26 cellular contexts compared by ENCODE assay signal in the genomic region with DNA sequence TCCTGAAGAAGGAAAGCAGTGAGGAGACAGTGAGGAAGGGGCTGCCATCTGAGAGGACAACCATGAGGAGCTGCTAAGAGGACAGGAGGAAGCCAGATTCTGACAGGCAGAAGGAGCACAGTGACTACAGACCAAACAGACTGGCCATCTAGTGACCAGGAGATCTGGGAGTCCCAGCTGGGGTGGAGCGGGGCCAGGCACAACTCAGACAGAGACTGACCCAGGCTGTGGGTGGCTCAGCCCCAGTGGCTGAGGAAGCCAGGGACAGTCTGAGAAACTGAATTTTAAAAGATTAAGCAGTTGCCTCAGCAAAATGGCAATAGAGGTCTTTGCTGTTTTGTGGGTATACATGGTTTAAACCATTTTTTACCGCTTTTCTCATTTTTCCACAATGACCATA. TPM values are rescaled to one million over a fixed set of nuclear protein-coding genes. Genes with fewer than 3 reads are reported as not detected.
A peak's percentile ranks its signal among the peaks of the same experiment; 100 is the strongest.
DNase-seq lines count a peak whose midpoint lies in the region; ATAC-seq and TF ChIP-seq lines count a peak whose summit lies in the region.
"Had no signal": no experiment of that assay in that cellular context is flagged by ENCODE, and none has a peak within 500 bp of the region (broad histone marks: within the 10 kb centered on the region; RNA-seq: fewer than 3 reads in every experiment).

No MANE protein-coding gene starts in this region.

- TF ChIP-seq CTCF in left ventricle myocardium inferior (IDR thresholded peaks at IDR 0.05; ENCODE audit: borderline replicate concordance) (no peak), progenitor cell of endocrine pancreas (IDR thresholded peaks at IDR 0.05; ENCODE audit: unreplicated experiment) (no peak)

- intact Hi-C loops in left cardiac atrium (cut with DNase I) (no loop called here), left ventricle myocardium inferior (cut with micrococcal nuclease) (no loop called here), posterior vena cava (cut with DNase I) (no loop called here)

- no peaks in the 10 kb centered on the region for H3K4me1 Mint-ChIP-seq in progenitor cell of endocrine pancreas (ENCODE audit: low read depth)
- peaks cover 0 to 1% of the 10 kb centered on the region in 2 donors for H3K4me1 Mint-ChIP-seq in effector memory CD8-positive, alpha-beta T cell (ENCODE audit: low read depth in 2 of 2)
- H3K4me1 Mint-ChIP-seq: CD4-positive, alpha-beta memory T cell; CD4-positive, CD25-positive, alpha-beta regulatory T cell; CD8-positive, alpha-beta memory T cell had no signal

- H3K36me3 ChIP-seq in left ventricle myocardium inferior, result no peaks in the 10 kb centered on the region
- H3K36me3 ChIP-seq: BE2C, BLaER1 had no signal

- no peaks in the 10 kb centered on the region for H3K4me1 ChIP-seq in left ventricle myocardium inferior
- H3K4me1 ChIP-seq: BE2C, BLaER1 had no signal

- peaks cover 6% of the 10 kb centered on the region for H3K27me3 Mint-ChIP-seq in progenitor cell of endocrine pancreas
- peaks cover 22 to 45% of the 10 kb centered on the region in 2 donors for H3K27me3 Mint-ChIP-seq in effector memory CD8-positive, alpha-beta T cell

- no peak overlapping the region for H3K4me3 ChIP-seq in left ventricle myocardium inferior
- H3K4me3 ChIP-seq: BLaER1, GM12878 had no signal

- H3K27ac ChIP-seq in left ventricle myocardium inferior (replicated peaks), result no peak overlapping the region
- H3K27ac ChIP-seq: BLaER1 had no signal

- H3K36me3 Mint-ChIP-seq in progenitor cell of endocrine pancreas (ENCODE audit: insufficient read depth), result no peaks in the 10 kb centered on the region
- no peaks in the 10 kb centered on the region for H3K36me3 Mint-ChIP-seq in effector memory CD8-positive, alpha-beta T cell (ENCODE audit: insufficient read depth)
- H3K36me3 Mint-ChIP-seq: CD4-positive, alpha-beta memory T cell; CD4-positive, CD25-positive, alpha-beta regulatory T cell; CD8-positive, alpha-beta memory T cell had no signal

- peak in 1 of 2 donors; percentile 84 for ATAC-seq in left cardiac atrium
- no peak for ATAC-seq in effector memory CD8-positive, alpha-beta T cell (replicated peaks)
- ATAC-seq: GM12878 had no signal

- no peaks in the 10 kb centered on the region for H3K9me3 ChIP-seq in left ventricle myocardium inferior (replicated peaks)
- H3K9me3 ChIP-seq: BE2C, BLaER1 had no signal

- H3K4me3 Mint-ChIP-seq in progenitor cell of endocrine pancreas (ENCODE audit: low read depth), result no peak overlapping the region
- no peak overlapping the region for H3K4me3 Mint-ChIP-seq in effector memory CD8-positive, alpha-beta T cell
- H3K4me3 Mint-ChIP-seq: CD14-positive monocyte; CD4-positive, alpha-beta memory T cell; CD4-positive, CD25-positive, alpha-beta regulatory T cell; CD8-positive, alpha-beta memory T cell had no signal

- DNase-seq in left cardiac atrium (peak; percentile 28), left ventricle myocardium inferior (no peak), posterior vena cava (ENCODE audit: low spot score) (peak; percentile 41), progenitor cell of endocrine pancreas (ENCODE audit: low spot score, unreplicated experiment) (no peak)
- no peak for DNase-seq in effector memory CD8-positive, alpha-beta T cell
- DNase-seq: 8988T; ACHN; BE2C; C1 segment of cervical spinal cord; CD4-positive, alpha-beta memory T cell; CD4-positive, CD25-positive, alpha-beta regulatory T cell; CD8-positive, alpha-beta memory T cell; COR-L47; DMS 273 treated with DMSO at 0.1 percent for 48 hours; DMS153; DMS53; DMS79; DND-41; EL; GDM1 had no signal

- no peaks in the 10 kb centered on the region for H3K9me3 Mint-ChIP-seq in progenitor cell of endocrine pancreas (ENCODE audit: low read depth)
- no peaks in the 10 kb centered on the region for H3K9me3 Mint-ChIP-seq in effector memory CD8-positive, alpha-beta T cell
- H3K9me3 Mint-ChIP-seq: CD4-positive, alpha-beta memory T cell; CD8-positive, alpha-beta memory T cell had no signal

- H3K27ac Mint-ChIP-seq in progenitor cell of endocrine pancreas, result peak overlapping the region; percentile 1
- no peak overlapping the region for H3K27ac Mint-ChIP-seq in effector memory CD8-positive, alpha-beta T cell
- H3K27ac Mint-ChIP-seq: CD4-positive, alpha-beta memory T cell; CD8-positive, alpha-beta memory T cell had no signal

- H3K27me3 ChIP-seq in left ventricle myocardium inferior (ENCODE audit: low read depth), result no peaks in the 10 kb centered on the region
- H3K27me3 ChIP-seq: BE2C, BLaER1 had no signal

RNA-seq across cellular contexts. Expression of a gene that starts 28.9 kb away (rescaled TPM):
- not detected for total RNA-seq in left cardiac atrium
- not detected for total RNA-seq in left ventricle myocardium inferior
- not detected for total RNA-seq in posterior vena cava
- not detected in 2 replicates for total RNA-seq in progenitor cell of endocrine pancreas
- total RNA-seq: A673; CD4-positive, alpha-beta memory T cell; CD4-positive, CD25-positive, alpha-beta regulatory T cell; CD8-positive, alpha-beta memory T cell; Daoy; G401; GM12878 had no signal

RNA-seq across cellular contexts. Expression of a gene that starts 42.4 kb away (rescaled TPM):
- 10 to 100 TPM; 14.9 to 21.6 TPM for total RNA-seq in left cardiac atrium
- total RNA-seq in left ventricle myocardium inferior, result 9.3 TPM
- total RNA-seq in posterior vena cava, result 10 to 100 TPM; 12.4 to 14.4 TPM
- total RNA-seq in progenitor cell of endocrine pancreas, result 121 and 129 TPM in 2 replicates

Comparison
In these comparisons a context has a peak if more than half of its experiments do, and no peak if none do; other contexts are left out.
1. DNase-seq: peak in left cardiac atrium (single experiment) and posterior vena cava (single experiment); none in left ventricle myocardium inferior (single experiment), progenitor cell of endocrine pancreas (single experiment) and effector memory CD8-positive, alpha-beta T cell (0 of 3).